Comparison of ENCODE assay signal across 19 cellular contexts in the genomic region with DNA sequence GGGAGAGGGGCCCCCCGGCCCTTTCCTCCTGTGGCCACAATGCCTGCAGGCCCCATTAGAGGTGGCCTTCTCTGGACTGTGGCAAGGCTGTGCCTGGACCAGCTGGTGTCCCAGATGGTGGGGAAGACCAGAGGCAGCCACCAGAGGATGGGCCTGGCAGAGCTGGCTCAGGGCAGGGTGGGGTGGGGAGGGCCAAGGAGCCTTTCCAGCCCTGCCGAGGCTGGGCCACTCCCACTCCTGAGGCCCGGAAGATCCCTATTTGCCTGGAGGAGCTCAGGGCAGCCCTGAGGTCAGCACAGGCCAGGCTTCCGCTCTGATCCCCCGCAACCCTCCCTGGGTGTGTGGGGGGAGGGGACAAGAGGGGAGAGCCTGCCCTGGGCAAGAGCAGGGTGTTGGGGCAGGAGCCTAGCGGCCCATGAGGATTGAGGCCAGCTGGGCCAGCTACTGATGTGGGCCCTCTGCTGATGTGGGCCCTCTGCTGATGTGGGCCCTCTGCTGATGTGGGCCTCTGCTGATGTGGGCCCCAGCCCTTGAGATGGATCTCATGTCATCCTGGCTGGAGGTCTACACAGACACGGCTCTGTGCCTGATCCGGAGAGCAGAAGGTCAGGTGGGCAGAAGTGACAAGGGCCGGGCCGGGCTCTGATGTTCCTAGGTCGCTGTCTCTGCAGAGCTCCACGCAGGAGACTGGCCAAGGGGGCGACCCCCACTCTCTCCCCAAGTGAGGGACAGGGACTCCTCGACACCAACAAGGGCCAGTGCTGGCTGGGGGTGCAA. TPM values are rescaled to one million over a fixed set of nuclear protein-coding genes. Genes with fewer than 3 reads are reported as not detected.
DNase-seq lines count a peak whose midpoint lies in the region; ATAC-seq, FAIRE-seq and TF ChIP-seq lines count a peak whose summit lies in the region.
"Had no signal": no experiment of that assay in that cellular context is flagged by ENCODE, and none has a peak within 500 bp of the region (broad histone marks: within the 10 kb centered on the region; RNA-seq: fewer than 3 reads in every experiment).

No MANE protein-coding gene starts in this region.

- H4K8ac ChIP-seq in mesenchymal stem cell (ENCODE audit: low read length), result peak overlapping the region; percentile 27

- H3K4me1 ChIP-seq in K562 (replicated peaks in 1 of 2; ENCODE audit: control insufficient read depth in 2 of 2, insufficient read depth in 2 of 2, low read length in 2 of 2) (peaks cover 32 to 61% of the 10 kb centered on the region in 2 experiments), mesenchymal stem cell (ENCODE audit: control insufficient read depth, insufficient read depth, low read depth, low read length) (peaks cover 28% of the 10 kb centered on the region), testis (peaks cover 6% of the 10 kb centered on the region), OCI-LY7 (ENCODE audit: insufficient read depth, low read length, poor library complexity, severe bottlenecking) (peaks cover 6% of the 10 kb centered on the region)
- H3K4me1 ChIP-seq: BE2C had no signal

- no peak overlapping the region for H3K14ac ChIP-seq in mesenchymal stem cell (ENCODE audit: low read length in 2 of 2)

- peak overlapping the region in 1 of 2 experiments; percentile 46 for H3K18ac ChIP-seq in mesenchymal stem cell (ENCODE audit: low read depth in 1 of 2, low read length in 2 of 2)

- H3K4ac ChIP-seq in mesenchymal stem cell (ENCODE audit: low read depth in 1 of 2, low read length in 2 of 2), result no peak overlapping the region

- H3K36me3 ChIP-seq in K562 (ENCODE audit: control insufficient read depth, insufficient read depth, low read length), result peaks cover 41% of the 10 kb centered on the region
- H3K36me3 ChIP-seq in mesenchymal stem cell (ENCODE audit: control insufficient read depth in 1 of 2, insufficient read depth in 2 of 2, low read depth in 1 of 2, low read length in 2 of 2), result peaks cover 31 to 48% of the 10 kb centered on the region in 2 experiments
- H3K36me3 ChIP-seq in testis (ENCODE audit: low read depth, missing control alignments), result no peaks in the 10 kb centered on the region
- H3K36me3 ChIP-seq in OCI-LY7 (ENCODE audit: insufficient read depth, low read length), result peaks cover 41% of the 10 kb centered on the region

- BruUV-seq in K562 (replicated peaks; lab: Mats Ljungman, UMichigan), result no TSS peak
- no TSS peak for BruUV-seq in OCI-LY7 (replicated peaks; lab: Mats Ljungman, UMichigan)

- DNase-seq in ELF-1 (ENCODE audit: low read depth, low spot score) (peak; percentile 72), NCI-H460 (ENCODE audit: extremely low read depth, low read depth) (peak; percentile 71), K562 (ENCODE audit: extremely low read depth in 1 of 4, low spot score in 3 of 4) (peak; percentile 80 to 91 (median 87)), mesenchymal stem cell (peak; percentile 7), NCI-H2029 treated with DMSO at 0.1 percent for 48 hours (lab: John Stamatoyannopoulos, UW) (no peak), testis (no peak), OCI-LY7 (ENCODE audit: low spot score) (no peak), omental fat pad (ENCODE audit: low spot score) (no peak)
- DNase-seq: activated CD8-positive, alpha-beta memory T cell treated with anti-CD3 and anti-CD28 coated beads, Interleukin-2, amount 50 U/mL, for 4 hours; BE2C; caudate nucleus; glutamatergic neuron; MG63; NCI-H1930; NK-92 treated with Interleukin-12 subunit alpha and Interleukin-12 subunit beta, amount 100 ng/mL, for 24 hours had no signal

- CTCF ChIA-PET in K562 (lab: Yijun Ruan, JAX; ENCODE audit: low intra/inter-chr PET ratio) (no interaction called here), OCI-LY7 (lab: Charles Lee; ENCODE audit: unreplicated experiment) (no interaction called here)

- TF ChIP-seq POLR2A in K562 (conservative IDR thresholded peaks at IDR 0.05) (no peak), testis (IDR thresholded peaks at IDR 0.05) (no peak)

- no peak overlapping the region for H3K23ac ChIP-seq in mesenchymal stem cell (ENCODE audit: low read length in 2 of 2)

- POLR2A ChIA-PET in K562 (lab: Yijun Ruan, JAX) (interaction anchor here (0.6 to 2.0 kb wide), 12 partner anchors 8 to 395 kb away, joined by 3 to 9 read pairs (median 3); no protein-coding TSS in a partner anchor), OCI-LY7 (lab: Charles Lee) (no interaction called here)

- no peaks in the 10 kb centered on the region for H3K9me2 ChIP-seq in OCI-LY7 (ENCODE audit: insufficient read depth, low read length)

- 34% methylated on average over 10 of the region's 14 CpGs for WGBS in K562 (ENCODE audit: insufficient coverage, low coverage, missing lambda C conversion rate)
- WGBS in mesenchymal stem cell, result 63% methylated on average over 13 of the region's 14 CpGs
- 68 to 78% methylated on average over 6 to 14 of the region's 14 CpGs for WGBS in testis, 2 donors

- no peak overlapping the region for H3K4me3 ChIP-seq in K562
- no peak overlapping the region for H3K4me3 ChIP-seq in mesenchymal stem cell (ENCODE audit: insufficient read depth in 1 of 2, low read depth in 1 of 2, low read length in 2 of 2)
- no peak overlapping the region for H3K4me3 ChIP-seq in testis
- no peak overlapping the region for H3K4me3 ChIP-seq in OCI-LY7 (ENCODE audit: low read depth, low read length, poor library complexity, severe bottlenecking)
- H3K4me3 ChIP-seq: MG63, thoracic aorta had no signal

- peak overlapping the region; percentile 58 for H2BK15ac ChIP-seq in mesenchymal stem cell (ENCODE audit: low read depth, poor library complexity, severe bottlenecking)

- H3K4me2 ChIP-seq in K562 (ENCODE audit: insufficient read depth, low read length), result peak overlapping the region; percentile 64
- H3K4me2 ChIP-seq in mesenchymal stem cell (ENCODE audit: low read length, poor library complexity, severe bottlenecking), result no peak overlapping the region
- no peak overlapping the region for H3K4me2 ChIP-seq in OCI-LY7 (ENCODE audit: low read length)

- H3K27me3 ChIP-seq in K562 (ENCODE audit: control insufficient read depth in 2 of 2, insufficient read depth in 2 of 2, low read length in 2 of 2), result no peaks in the 10 kb centered on the region
- H3K27me3 ChIP-seq in mesenchymal stem cell (ENCODE audit: control insufficient read depth in 1 of 2, insufficient read depth in 1 of 2, low read length in 2 of 2), result no peaks in the 10 kb centered on the region
- H3K27me3 ChIP-seq in testis, result no peaks in the 10 kb centered on the region
- H3K27me3 ChIP-seq: BE2C, MG63 had no signal

- in situ Hi-C loops in K562 (cut with MboI), result no loop called here

- 0 out of 4 replicates have a peak, but pooled peaks of 1 of the 2 experiments have one; percentile 23 for TF ChIP-seq RAD21 in K562 (CRISPR knock-in tag; conservative IDR thresholded peaks at IDR 0.05 in 1 of 2, IDR thresholded peaks at IDR 0.05 in 1 of 2)

- no peaks in the 10 kb centered on the region for H3K9me1 ChIP-seq in K562 (ENCODE audit: control insufficient read depth, insufficient read depth, low read length)

- H4K20me1 ChIP-seq in K562 (replicated peaks; ENCODE audit: control insufficient read depth, insufficient read depth, low read length) (peaks cover 17% of the 10 kb centered on the region), OCI-LY7 (ENCODE audit: insufficient read depth, low read length) (no peaks in the 10 kb centered on the region)

- H3K9ac ChIP-seq in K562 (ENCODE audit: insufficient read depth in 1 of 2, low read depth in 2 of 2, low read length in 2 of 2) (peak overlapping the region; percentile 36 to 86; a peak in 3 of 4 replicates), mesenchymal stem cell (ENCODE audit: low read length) (no peak overlapping the region)

- no peak overlapping the region for H2BK12ac ChIP-seq in mesenchymal stem cell (ENCODE audit: low read length in 2 of 2)

- H2AFZ ChIP-seq in K562 (ENCODE audit: low read depth, low read length) (peak overlapping the region; percentile 77), mesenchymal stem cell (ENCODE audit: low read depth, low read length) (no peak overlapping the region), OCI-LY7 (ENCODE audit: low read length) (no peak overlapping the region)

- H4K91ac ChIP-seq in mesenchymal stem cell (ENCODE audit: low read length), result peak overlapping the region; percentile 58

- peak; percentile 88 for ATAC-seq in K562
- ATAC-seq in omental fat pad (ENCODE audit: low FRiP score), result no peak
- ATAC-seq: activated CD4-positive, CD25-positive, alpha-beta regulatory T cell treated with anti-CD3 and anti-CD28 coated beads, Interleukin-2, amount 50 U/mL, for 24 hours had no signal

- TF ChIP-seq CTCF in K562 (IDR thresholded peaks at IDR 0.05 in 2 of 3, conservative IDR thresholded peaks at IDR 0.05 in 1 of 3; ENCODE audit: insufficient read depth in 2 of 3, low read depth in 1 of 3, low read length in 3 of 3) (no peak), testis (IDR thresholded peaks at IDR 0.05) (no peak), OCI-LY7 (conservative IDR thresholded peaks at IDR 0.05; ENCODE audit: low read length) (no peak), omental fat pad (IDR thresholded peaks at IDR 0.05) (no peak)

- peaks cover 35% of the 10 kb centered on the region for H3K79me1 ChIP-seq in mesenchymal stem cell (replicated peaks; ENCODE audit: low read length, poor library complexity, severe bottlenecking)

- peak; percentile 45; the same call in 1 of the 2 replicates for TF ChIP-seq EP300 in K562 (IDR thresholded peaks at IDR 0.05; ENCODE audit: low read length)

- no peak overlapping the region for H2BK120ac ChIP-seq in mesenchymal stem cell (ENCODE audit: low read depth, low read length)

- peak; percentile 95 for FAIRE-seq in K562 (lab: Jason Lieb, UNC)
- FAIRE-seq: keratinocyte had no signal

- peak overlapping the region; percentile 74 for H3K27ac ChIP-seq in K562 (ENCODE audit: extremely low read depth, low read depth, low read length)
- H3K27ac ChIP-seq in mesenchymal stem cell (ENCODE audit: low read length, poor library complexity, severe bottlenecking), result no peak overlapping the region
- no peak overlapping the region for H3K27ac ChIP-seq in testis
- no peak overlapping the region for H3K27ac ChIP-seq in OCI-LY7 (ENCODE audit: low read depth, low read length, poor library complexity, severe bottlenecking)
- H3K27ac ChIP-seq: thoracic aorta had no signal

- H2AK5ac ChIP-seq in mesenchymal stem cell (ENCODE audit: low read length, severe bottlenecking), result no peak overlapping the region

- peaks cover 31% of the 10 kb centered on the region for H3K79me2 ChIP-seq in K562 (ENCODE audit: control insufficient read depth, insufficient read depth, low read length)
- H3K79me2 ChIP-seq in OCI-LY7 (ENCODE audit: insufficient read depth, low read depth, low read length), result peaks cover 6% of the 10 kb centered on the region; the same call in 1 of the 2 replicates

- H3K9me3 ChIP-seq in K562 (replicated peaks; ENCODE audit: control insufficient read depth, insufficient read depth, low read depth, low read length) (no peaks in the 10 kb centered on the region), mesenchymal stem cell (ENCODE audit: control insufficient read depth, low read length) (peaks cover 7% of the 10 kb centered on the region), testis (no peaks in the 10 kb centered on the region), OCI-LY7 (ENCODE audit: low read length) (no peaks in the 10 kb centered on the region)
- H3K9me3 ChIP-seq: BE2C, thoracic aorta had no signal

- intact Hi-C loops in K562 (cut with micrococcal nuclease) (no loop called here), testis (cut with DNase I; ENCODE audit: low total_unique reads) (no loop called here), OCI-LY7 (cut with micrococcal nuclease; ENCODE audit: unreplicated experiment) (no loop called here)

- H2BK5ac ChIP-seq in mesenchymal stem cell (ENCODE audit: low read depth, low read length, poor library complexity, severe bottlenecking), result no peak overlapping the region

RNA-seq across cellular contexts. Expression of a gene that starts 6.0 kb away (rescaled TPM):
- total RNA-seq in NCI-H460 (2014; rRNA removed; shearing (Covaris generic)), result 170 and 184 TPM in 2 replicates
- 113 and 131 TPM in 2 replicates for polyA plus RNA-seq in NCI-H460 (2014; cell fraction: nucleus; rRNA removed)
- total RNA-seq in K562 (2011; cell fraction: chromatin; rRNA removed; ENCODE audit: low replicate concordance), result 22.8 and 99.4 TPM in 2 replicates
- 83.4 and 87.4 TPM in 2 replicates for total RNA-seq in K562 (2011; cell fraction: nucleolus; rRNA removed)
- total RNA-seq in K562 (2011; cell fraction: nucleoplasm; rRNA removed), result 44.5 and 53.2 TPM in 2 replicates
- total RNA-seq in K562 (2014; rRNA removed) (120 and 168 TPM in 2 replicates), K562 (2014; rRNA removed; fragmentation: Illumina TruSeq; extraction: Trizol) (27.3 and 39.7 TPM in 2 replicates), K562 (2015; rRNA removed; fragmentation: Illumina TruSeq; extraction: Trizol) (73.9 and 75.9 TPM in 2 replicates), K562 (2021) (106 and 110 TPM in 2 replicates), testis (10 to 100 TPM; 35.9 to 40.4 TPM), OCI-LY7 (2022) (50.3 and 55.7 TPM in 2 replicates), omental fat pad (10 to 100 TPM; 23.5 to 46.8 (median 34.9) TPM)
- polyA plus RNA-seq in K562 (2011; rRNA removed) (81.3 and 135 TPM in 2 replicates), K562 (2014; fragmentation: Illumina TruSeq; extraction: Trizol) (167 and 221 TPM in 2 replicates), K562 (2014; fragmentation: Nextera tagmentation; extraction: Ambion mirVana) (10 to 100 TPM in 1 of 2 experiments, 1 to 10 TPM in 1; 8.0 to 10.9 TPM), K562 (2014; rRNA removed) (128 and 133 TPM in 2 replicates), testis (ENCODE audit: insufficient read depth, low read depth, low replicate concordance) (34.7 TPM)
- 412 and 778 TPM in 2 replicates for polyA plus RNA-seq in K562 (2011; cell fraction: cytosol; rRNA removed)
- 169 and 254 TPM in 2 replicates for polyA plus RNA-seq in K562 (2011; cell fraction: nucleus; rRNA removed)
- 119 and 130 TPM in 2 replicates for polyA plus RNA-seq in K562 (2012)
- polyA minus RNA-seq in K562 (2011; rRNA and poly(A)+ RNA removed), result 77.8 and 115 TPM in 2 replicates
- 140 and 152 TPM in 2 replicates for polyA minus RNA-seq in K562 (2011; cell fraction: cytosol; rRNA and poly(A)+ RNA removed)
- polyA minus RNA-seq in K562 (2011; cell fraction: nucleus; rRNA and poly(A)+ RNA removed), result 44.6 and 49.4 TPM in 2 replicates
- 75.7 TPM for polyA plus RNA-seq in mesenchymal stem cell (2013, experiment 1 of 2)
- polyA plus RNA-seq in mesenchymal stem cell (2013, experiment 2 of 2), result 66.5 TPM
- total RNA-seq in OCI-LY7 (2014; rRNA removed; shearing (Covaris generic)), result 30.2 and 42.7 TPM in 2 replicates

RNA-seq across cellular contexts. Expression of a gene that starts 14.7 kb away (rescaled TPM):
- total RNA-seq in NCI-H460 (2014; rRNA removed; shearing (Covaris generic)), result 25.8 and 30.3 TPM in 2 replicates
- polyA plus RNA-seq in NCI-H460 (2014; cell fraction: nucleus; rRNA removed), result 22.3 and 31.0 TPM in 2 replicates
- not detected in 2 replicates for total RNA-seq in K562 (2011; cell fraction: chromatin; rRNA removed; ENCODE audit: low replicate concordance)
- total RNA-seq in K562 (2011; cell fraction: nucleolus; rRNA removed), result not detected in 2 replicates
- not detected in 2 replicates for total RNA-seq in K562 (2011; cell fraction: nucleoplasm; rRNA removed)
- total RNA-seq in K562 (2014; rRNA removed) (not detected in 2 replicates), K562 (2014; rRNA removed; fragmentation: Illumina TruSeq; extraction: Trizol) (not detected in 2 replicates), K562 (2015; rRNA removed; fragmentation: Illumina TruSeq; extraction: Trizol) (not detected in 2 replicates), K562 (2021) (not detected in 2 replicates), testis (not detected), OCI-LY7 (2022) (not detected in 2 replicates), omental fat pad (not detected)
- polyA plus RNA-seq in K562 (2011; rRNA removed) (not detected in 2 replicates), K562 (2014; fragmentation: Illumina TruSeq; extraction: Trizol) (not detected in 2 replicates), K562 (2014; fragmentation: Nextera tagmentation; extraction: Ambion mirVana) (not detected), K562 (2014; rRNA removed) (not detected in 2 replicates), testis (ENCODE audit: insufficient read depth, low read depth, low replicate concordance) (2.7 TPM)
- not detected in 2 replicates for polyA plus RNA-seq in K562 (2011; cell fraction: cytosol; rRNA removed)
- not detected in 2 replicates for polyA plus RNA-seq in K562 (2011; cell fraction: nucleus; rRNA removed)
- polyA plus RNA-seq in K562 (2012), result not detected in 2 replicates
- not detected in 2 replicates for polyA minus RNA-seq in K562 (2011; rRNA and poly(A)+ RNA removed)
- not detected in 2 replicates for polyA minus RNA-seq in K562 (2011; cell fraction: cytosol; rRNA and poly(A)+ RNA removed)
- not detected in 2 replicates for polyA minus RNA-seq in K562 (2011; cell fraction: nucleus; rRNA and poly(A)+ RNA removed)
- polyA plus RNA-seq in mesenchymal stem cell (2013, experiment 1 of 2), result not detected
- polyA plus RNA-seq in mesenchymal stem cell (2013, experiment 2 of 2), result not detected
- not detected in 2 replicates for total RNA-seq in OCI-LY7 (2014; rRNA removed; shearing (Covaris generic))
- total RNA-seq: pulmonary artery endothelial cell, thoracic aorta had no signal
- polyA plus RNA-seq: keratinocyte had no signal

RNA-seq across cellular contexts. Expression of a gene that starts 26.9 kb away (rescaled TPM):
- total RNA-seq in NCI-H460 (2014; rRNA removed; shearing (Covaris generic)), result 37.3 and 39.3 TPM in 2 replicates
- 42.6 and 55.0 TPM in 2 replicates for polyA plus RNA-seq in NCI-H460 (2014; cell fraction: nucleus; rRNA removed)
- total RNA-seq in K562 (2011; cell fraction: chromatin; rRNA removed; ENCODE audit: low replicate concordance), result 19.1 and 41.6 TPM in 2 replicates
- 25.8 and 36.4 TPM in 2 replicates for total RNA-seq in K562 (2011; cell fraction: nucleolus; rRNA removed)
- total RNA-seq in K562 (2011; cell fraction: nucleoplasm; rRNA removed), result 20.5 and 21.5 TPM in 2 replicates
- total RNA-seq in K562 (2014; rRNA removed) (25.1 and 29.6 TPM in 2 replicates), K562 (2014; rRNA removed; fragmentation: Illumina TruSeq; extraction: Trizol) (8.1 and 11.3 TPM in 2 replicates), K562 (2015; rRNA removed; fragmentation: Illumina TruSeq; extraction: Trizol) (18.2 and 19.4 TPM in 2 replicates), K562 (2021) (23.6 and 26.8 TPM in 2 replicates), testis (10 to 100 TPM; 33.1 to 38.8 TPM), OCI-LY7 (2022) (0.21 and 0.52 TPM in 2 replicates), omental fat pad (10 to 100 TPM in 3 of 4 donors, 1 to 10 TPM in 1; 7.3 to 11.3 (median 10.9) TPM)
- polyA plus RNA-seq in K562 (2011; rRNA removed) (8.6 and 9.3 TPM in 2 replicates), K562 (2014; fragmentation: Illumina TruSeq; extraction: Trizol) (8.0 and 12.4 TPM in 2 replicates), K562 (2014; fragmentation: Nextera tagmentation; extraction: Ambion mirVana) (under 1 TPM; 0.77 to 0.89 TPM), K562 (2014; rRNA removed) (15.0 and 15.6 TPM in 2 replicates), testis (ENCODE audit: insufficient read depth, low read depth, low replicate concordance) (15.6 TPM)
- 9.9 and 15.5 TPM in 2 replicates for polyA plus RNA-seq in K562 (2011; cell fraction: cytosol; rRNA removed)
- 18.4 and 32.2 TPM in 2 replicates for polyA plus RNA-seq in K562 (2011; cell fraction: nucleus; rRNA removed)
- polyA plus RNA-seq in K562 (2012), result 19.0 and 28.0 TPM in 2 replicates
- 10.1 and 23.5 TPM in 2 replicates for polyA minus RNA-seq in K562 (2011; rRNA and poly(A)+ RNA removed)
- polyA minus RNA-seq in K562 (2011; cell fraction: cytosol; rRNA and poly(A)+ RNA removed), result 16.4 and 18.4 TPM in 2 replicates
- polyA minus RNA-seq in K562 (2011; cell fraction: nucleus; rRNA and poly(A)+ RNA removed), result 7.4 and 8.1 TPM in 2 replicates
- 6.6 TPM for polyA plus RNA-seq in mesenchymal stem cell (2013, experiment 1 of 2)
- polyA plus RNA-seq in mesenchymal stem cell (2013, experiment 2 of 2), result 6.3 TPM
- 1.5 TPM in 2 replicates for total RNA-seq in OCI-LY7 (2014; rRNA removed; shearing (Covaris generic))

RNA-seq across cellular contexts. Expression of a gene that starts 39.4 kb away (rescaled TPM):
- not detected in 2 replicates for total RNA-seq in NCI-H460 (2014; rRNA removed; shearing (Covaris generic))
- not detected in 2 replicates for polyA plus RNA-seq in NCI-H460 (2014; cell fraction: nucleus; rRNA removed)
- total RNA-seq in K562 (2011; cell fraction: chromatin; rRNA removed; ENCODE audit: low replicate concordance), result not detected in 2 replicates
- not detected in 2 replicates for total RNA-seq in K562 (2011; cell fraction: nucleolus; rRNA removed)
- total RNA-seq in K562 (2011; cell fraction: nucleoplasm; rRNA removed), result not detected in 2 replicates
- not detected in 2 replicates for total RNA-seq in K562 (2014; rRNA removed)
- total RNA-seq in K562 (2014; rRNA removed; fragmentation: Illumina TruSeq; extraction: Trizol), result not detected in 2 replicates
- total RNA-seq in K562 (2015; rRNA removed; fragmentation: Illumina TruSeq; extraction: Trizol), result not detected in 2 replicates
- total RNA-seq in K562 (2021), result not detected in 2 replicates
- polyA plus RNA-seq in K562 (2011; rRNA removed), result not detected in 2 replicates
- polyA plus RNA-seq in K562 (2011; cell fraction: cytosol; rRNA removed), result not detected in 2 replicates
- not detected in 2 replicates for polyA plus RNA-seq in K562 (2011; cell fraction: nucleus; rRNA removed)
- not detected in 2 replicates for polyA plus RNA-seq in K562 (2012)
- polyA plus RNA-seq in K562 (2014; fragmentation: Illumina TruSeq; extraction: Trizol), result not detected in 2 replicates
- polyA plus RNA-seq in K562 (2014; fragmentation: Nextera tagmentation; extraction: Ambion mirVana), result not detected
- polyA plus RNA-seq in K562 (2014; rRNA removed), result not detected in 2 replicates
- not detected in 2 replicates for polyA minus RNA-seq in K562 (2011; rRNA and poly(A)+ RNA removed)
- not detected in 2 replicates for polyA minus RNA-seq in K562 (2011; cell fraction: cytosol; rRNA and poly(A)+ RNA removed)
- not detected in 2 replicates for polyA minus RNA-seq in K562 (2011; cell fraction: nucleus; rRNA and poly(A)+ RNA removed)
- polyA plus RNA-seq in mesenchymal stem cell (2013, experiment 1 of 2), result not detected
- polyA plus RNA-seq in mesenchymal stem cell (2013, experiment 2 of 2), result not detected
- 10 to 100 TPM; 13.9 to 19.0 TPM for total RNA-seq in testis
- polyA plus RNA-seq in testis (ENCODE audit: insufficient read depth, low read depth, low replicate concordance), result 11.8 TPM
- total RNA-seq in OCI-LY7 (2014; rRNA removed; shearing (Covaris generic)), result not detected in 2 replicates
- total RNA-seq in OCI-LY7 (2022), result not detected in 2 replicates
- total RNA-seq in omental fat pad, result not detected
- total RNA-seq: pulmonary artery endothelial cell, thoracic aorta had no signal
- polyA plus RNA-seq: keratinocyte had no signal

RNA-seq across cellular contexts. Expression of a gene that starts 55.0 kb away (rescaled TPM):
- 2.9 and 3.7 TPM in 2 replicates for total RNA-seq in NCI-H460 (2014; rRNA removed; shearing (Covaris generic))
- polyA plus RNA-seq in NCI-H460 (2014; cell fraction: nucleus; rRNA removed), result 0.30 and 1.3 TPM in 2 replicates
- total RNA-seq in K562 (2011; cell fraction: chromatin; rRNA removed; ENCODE audit: low replicate concordance), result 8.0 and 29.5 TPM in 2 replicates
- total RNA-seq in K562 (2011; cell fraction: nucleolus; rRNA removed), result 9.2 and 26.2 TPM in 2 replicates
- total RNA-seq in K562 (2011; cell fraction: nucleoplasm; rRNA removed), result 14.7 and 28.6 TPM in 2 replicates
- total RNA-seq in K562 (2014; rRNA removed), result 0.41 and 0.57 TPM in 2 replicates
- total RNA-seq in K562 (2014; rRNA removed; fragmentation: Illumina TruSeq; extraction: Trizol), result 0.44 TPM in 1 of 2 replicates, not detected in the other
- 0.53 and 0.58 TPM in 2 replicates for total RNA-seq in K562 (2015; rRNA removed; fragmentation: Illumina TruSeq; extraction: Trizol)
- 0.51 and 0.69 TPM in 2 replicates for total RNA-seq in K562 (2021)
- 2.3 and 4.5 TPM in 2 replicates for polyA plus RNA-seq in K562 (2011; rRNA removed)
- polyA plus RNA-seq in K562 (2011; cell fraction: cytosol; rRNA removed), result 2.4 and 9.4 TPM in 2 replicates
- 8.6 and 39.7 TPM in 2 replicates for polyA plus RNA-seq in K562 (2011; cell fraction: nucleus; rRNA removed)
- 4.6 and 26.7 TPM in 2 replicates for polyA plus RNA-seq in K562 (2012)
- 0.78 and 1.0 TPM in 2 replicates for polyA plus RNA-seq in K562 (2014; fragmentation: Illumina TruSeq; extraction: Trizol)
- polyA plus RNA-seq in K562 (2014; fragmentation: Nextera tagmentation; extraction: Ambion mirVana), result under 1 TPM; 0.22 to 0.30 TPM
- polyA plus RNA-seq in K562 (2014; rRNA removed), result 0.70 and 0.90 TPM in 2 replicates
- 0.57 and 1.9 TPM in 2 replicates for polyA minus RNA-seq in K562 (2011; rRNA and poly(A)+ RNA removed)
- 2.1 and 2.2 TPM in 2 replicates for polyA minus RNA-seq in K562 (2011; cell fraction: cytosol; rRNA and poly(A)+ RNA removed)
- polyA minus RNA-seq in K562 (2011; cell fraction: nucleus; rRNA and poly(A)+ RNA removed), result 3.4 TPM in 1 of 2 replicates, not detected in the other
- polyA plus RNA-seq in mesenchymal stem cell (2013, experiment 1 of 2), result not detected
- polyA plus RNA-seq in mesenchymal stem cell (2013, experiment 2 of 2), result not detected
- not detected for total RNA-seq in testis
- 2.5 TPM for polyA plus RNA-seq in testis (ENCODE audit: insufficient read depth, low read depth, low replicate concordance)
- not detected in 2 replicates for total RNA-seq in OCI-LY7 (2014; rRNA removed; shearing (Covaris generic))
- not detected in 2 replicates for total RNA-seq in OCI-LY7 (2022)
- total RNA-seq in omental fat pad, result not detected
- total RNA-seq: pulmonary artery endothelial cell, thoracic aorta had no signal
- polyA plus RNA-seq: keratinocyte had no signal

Comparison
In these comparisons a context has a peak if more than half of its experiments do, and no peak if none do; other contexts are left out.
1. DNase-seq: peak in ELF-1 (single experiment), NCI-H460 (single experiment), K562 (4 of 4) and mesenchymal stem cell (single experiment); none in NCI-H2029 treated with DMSO at 0.1 percent for 48 hours (single experiment), testis (single experiment), OCI-LY7 (single experiment) and omental fat pad (single experiment).
2. RNA of a gene that starts 14.7 kb away (total RNA-seq): 25.8 to 30.3 TPM in NCI-H460; not detected in testis, not detected in K562, not detected in OCI-LY7 and not detected in omental fat pad; every median in the first group is over 10 times any median in the second.